ENCODE assay signal across 1 cellular context in the genomic region with DNA sequence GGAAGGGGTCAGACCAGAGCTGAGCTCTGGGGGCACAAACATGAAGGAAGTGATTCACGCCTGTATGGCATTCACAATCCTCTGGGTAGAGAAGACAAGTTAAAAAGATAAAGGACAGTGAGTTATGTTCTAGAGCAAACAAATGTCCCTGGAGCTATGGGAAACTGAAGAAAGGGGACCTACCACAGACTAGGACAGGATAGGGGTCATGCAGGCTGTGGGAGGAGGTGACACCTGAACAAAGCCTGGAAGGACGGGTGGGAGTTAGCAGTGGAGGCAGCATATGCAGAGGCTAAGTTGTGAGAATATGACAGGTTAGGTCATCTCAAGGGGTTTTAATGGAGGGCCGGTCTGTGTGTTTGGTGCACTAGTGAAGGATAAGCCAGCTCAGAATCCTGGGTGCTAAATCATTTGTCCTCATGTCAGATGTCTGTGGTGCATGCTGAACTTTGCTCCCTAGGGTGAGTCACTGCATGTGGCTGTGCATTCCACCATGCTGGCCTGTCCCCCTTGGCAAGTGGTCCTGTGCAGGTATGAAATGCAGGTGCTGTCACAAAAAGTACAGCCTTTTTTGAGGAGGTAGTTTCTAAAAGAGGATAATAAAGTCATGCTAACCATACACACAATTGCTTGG.
A peak's percentile ranks its signal among the peaks of the same experiment; 100 is the strongest.
TF ChIP-seq lines count a peak whose summit lies in the region.

No MANE protein-coding gene starts in this region.

TF ChIP-seq in HepG2, 621 proteins besides CTCF, POLR2A, EP300 and RAD21 (continued from another document and continues in another):
- TF ChIP-seq, protein P1, sequence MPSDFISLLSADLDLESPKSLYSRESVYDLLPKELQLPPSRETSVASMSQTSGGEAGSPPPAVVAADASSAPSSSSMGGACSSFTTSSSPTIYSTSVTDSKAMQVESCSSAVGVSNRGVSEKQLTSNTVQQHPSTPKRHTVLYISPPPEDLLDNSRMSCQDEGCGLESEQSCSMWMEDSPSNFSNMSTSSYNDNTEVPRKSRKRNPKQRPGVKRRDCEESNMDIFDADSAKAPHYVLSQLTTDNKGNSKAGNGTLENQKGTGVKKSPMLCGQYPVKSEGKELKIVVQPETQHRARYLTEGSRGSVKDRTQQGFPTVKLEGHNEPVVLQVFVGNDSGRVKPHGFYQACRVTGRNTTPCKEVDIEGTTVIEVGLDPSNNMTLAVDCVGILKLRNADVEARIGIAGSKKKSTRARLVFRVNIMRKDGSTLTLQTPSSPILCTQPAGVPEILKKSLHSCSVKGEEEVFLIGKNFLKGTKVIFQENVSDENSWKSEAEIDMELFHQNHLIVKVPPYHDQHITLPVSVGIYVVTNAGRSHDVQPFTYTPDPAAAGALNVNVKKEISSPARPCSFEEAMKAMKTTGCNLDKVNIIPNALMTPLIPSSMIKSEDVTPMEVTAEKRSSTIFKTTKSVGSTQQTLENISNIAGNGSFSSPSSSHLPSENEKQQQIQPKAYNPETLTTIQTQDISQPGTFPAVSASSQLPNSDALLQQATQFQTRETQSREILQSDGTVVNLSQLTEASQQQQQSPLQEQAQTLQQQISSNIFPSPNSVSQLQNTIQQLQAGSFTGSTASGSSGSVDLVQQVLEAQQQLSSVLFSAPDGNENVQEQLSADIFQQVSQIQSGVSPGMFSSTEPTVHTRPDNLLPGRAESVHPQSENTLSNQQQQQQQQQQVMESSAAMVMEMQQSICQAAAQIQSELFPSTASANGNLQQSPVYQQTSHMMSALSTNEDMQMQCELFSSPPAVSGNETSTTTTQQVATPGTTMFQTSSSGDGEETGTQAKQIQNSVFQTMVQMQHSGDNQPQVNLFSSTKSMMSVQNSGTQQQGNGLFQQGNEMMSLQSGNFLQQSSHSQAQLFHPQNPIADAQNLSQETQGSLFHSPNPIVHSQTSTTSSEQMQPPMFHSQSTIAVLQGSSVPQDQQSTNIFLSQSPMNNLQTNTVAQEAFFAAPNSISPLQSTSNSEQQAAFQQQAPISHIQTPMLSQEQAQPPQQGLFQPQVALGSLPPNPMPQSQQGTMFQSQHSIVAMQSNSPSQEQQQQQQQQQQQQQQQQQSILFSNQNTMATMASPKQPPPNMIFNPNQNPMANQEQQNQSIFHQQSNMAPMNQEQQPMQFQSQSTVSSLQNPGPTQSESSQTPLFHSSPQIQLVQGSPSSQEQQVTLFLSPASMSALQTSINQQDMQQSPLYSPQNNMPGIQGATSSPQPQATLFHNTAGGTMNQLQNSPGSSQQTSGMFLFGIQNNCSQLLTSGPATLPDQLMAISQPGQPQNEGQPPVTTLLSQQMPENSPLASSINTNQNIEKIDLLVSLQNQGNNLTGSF (CRISPR knock-in tag; IDR thresholded peaks at IDR 0.05) = no peak
- TF ChIP-seq RXRB (CRISPR knock-in tag; IDR thresholded peaks at IDR 0.05; ENCODE audit: borderline replicate concordance) (0 out of 2 replicates have a peak, but pooled peaks have one; percentile 21), TEAD3 (CRISPR knock-in tag; optimal IDR thresholded peaks at IDR 0.05; ENCODE audit: borderline replicate concordance) (peak; percentile 87), HNF4A (CRISPR knock-in tag; IDR thresholded peaks at IDR 0.05) (peak; percentile 84), ZSCAN29 (CRISPR knock-in tag; conservative IDR thresholded peaks at IDR 0.05) (no peak), JUND (CRISPR knock-in tag; IDR thresholded peaks at IDR 0.05) (peak; percentile 93), ZNF451 (CRISPR knock-in tag; IDR thresholded peaks at IDR 0.05) (no peak), KDM3A (CRISPR knock-in tag; IDR thresholded peaks at IDR 0.05; ENCODE audit: low read depth) (no peak), PAF1 (CRISPR knock-in tag; IDR thresholded peaks at IDR 0.05) (no peak), ASH2L (IDR thresholded peaks at IDR 0.05; ENCODE audit: insufficient read length, low read depth, low read length) (peak; percentile 29), SAP130 (CRISPR knock-in tag; IDR thresholded peaks at IDR 0.05; ENCODE audit: low read depth) (0 out of 2 replicates have a peak, but pooled peaks have one; percentile 19), MEF2D (CRISPR knock-in tag; IDR thresholded peaks at IDR 0.05) (no peak), PCBP1 (IDR thresholded peaks at IDR 0.05; ENCODE audit: borderline replicate concordance, low read depth, low read length) (no peak), NCOA1 (CRISPR knock-in tag; IDR thresholded peaks at IDR 0.05) (no peak), ZFP1 (CRISPR knock-in tag; IDR thresholded peaks at IDR 0.05) (no peak), JUNB (CRISPR knock-in tag; IDR thresholded peaks at IDR 0.05; ENCODE audit: borderline replicate concordance) (peak; percentile 62; the same call in 1 of the 2 replicates), ZNF160 (CRISPR knock-in tag; IDR thresholded peaks at IDR 0.05) (no peak), HDAC2 (CRISPR knock-in tag; IDR thresholded peaks at IDR 0.05) (0 out of 2 replicates have a peak, but pooled peaks have one; percentile 21), HNF4G (IDR thresholded peaks at IDR 0.05; ENCODE audit: borderline replicate concordance, low read depth, low read length) (peak; percentile 43), HNF4G (CRISPR knock-in tag; IDR thresholded peaks at IDR 0.05; ENCODE audit: borderline replicate concordance, low read depth) (peak; percentile 24; the same call in 1 of the 2 replicates), SIN3A (IDR thresholded peaks at IDR 0.05; ENCODE audit: borderline replicate concordance, low read depth, low read length) (no peak), ZNF788 (CRISPR knock-in tag; IDR thresholded peaks at IDR 0.05; ENCODE audit: borderline replicate concordance) (no peak), JUN (CRISPR knock-in tag; IDR thresholded peaks at IDR 0.05) (peak; percentile 59; the same call in 1 of the 2 replicates), ZNF251 (CRISPR knock-in tag; IDR thresholded peaks at IDR 0.05) (no peak), FOSL1 (CRISPR knock-in tag; IDR thresholded peaks at IDR 0.05; ENCODE audit: borderline replicate concordance) (peak; percentile 80; the same call in 1 of the 2 replicates), SPEN (CRISPR knock-in tag; IDR thresholded peaks at IDR 0.05; ENCODE audit: low read depth) (no peak), REL (CRISPR knock-in tag; conservative IDR thresholded peaks at IDR 0.05) (no peak), ZSCAN12 (CRISPR knock-in tag; IDR thresholded peaks at IDR 0.05) (no peak), MAFK (conservative IDR thresholded peaks at IDR 0.05 in 1 of 2, IDR thresholded peaks at IDR 0.05 in 1 of 2; ENCODE audit: low read length in 2 of 2) (no peak), RELA (CRISPR knock-in tag; IDR thresholded peaks at IDR 0.05) (no peak), RARA (CRISPR knock-in tag; IDR thresholded peaks at IDR 0.05) (no peak), WIZ (CRISPR knock-in tag; IDR thresholded peaks at IDR 0.05) (no peak), RNF2 (conservative IDR thresholded peaks at IDR 0.05; ENCODE audit: low read depth) (no peak), ZNF468 (CRISPR knock-in tag; IDR thresholded peaks at IDR 0.05) (no peak), FOSL2 (CRISPR knock-in tag; IDR thresholded peaks at IDR 0.05) (peak; percentile 98), ZNF331 (CRISPR knock-in tag; IDR thresholded peaks at IDR 0.05) (peak; percentile 17; the same call in 1 of the 2 replicates)
- TF ChIP-seq, protein P2, sequence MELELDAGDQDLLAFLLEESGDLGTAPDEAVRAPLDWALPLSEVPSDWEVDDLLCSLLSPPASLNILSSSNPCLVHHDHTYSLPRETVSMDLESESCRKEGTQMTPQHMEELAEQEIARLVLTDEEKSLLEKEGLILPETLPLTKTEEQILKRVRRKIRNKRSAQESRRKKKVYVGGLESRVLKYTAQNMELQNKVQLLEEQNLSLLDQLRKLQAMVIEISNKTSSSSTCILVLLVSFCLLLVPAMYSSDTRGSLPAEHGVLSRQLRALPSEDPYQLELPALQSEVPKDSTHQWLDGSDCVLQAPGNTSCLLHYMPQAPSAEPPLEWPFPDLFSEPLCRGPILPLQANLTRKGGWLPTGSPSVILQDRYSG (CRISPR knock-in tag; IDR thresholded peaks at IDR 0.05) = no peak
- TF ChIP-seq, protein P3, sequence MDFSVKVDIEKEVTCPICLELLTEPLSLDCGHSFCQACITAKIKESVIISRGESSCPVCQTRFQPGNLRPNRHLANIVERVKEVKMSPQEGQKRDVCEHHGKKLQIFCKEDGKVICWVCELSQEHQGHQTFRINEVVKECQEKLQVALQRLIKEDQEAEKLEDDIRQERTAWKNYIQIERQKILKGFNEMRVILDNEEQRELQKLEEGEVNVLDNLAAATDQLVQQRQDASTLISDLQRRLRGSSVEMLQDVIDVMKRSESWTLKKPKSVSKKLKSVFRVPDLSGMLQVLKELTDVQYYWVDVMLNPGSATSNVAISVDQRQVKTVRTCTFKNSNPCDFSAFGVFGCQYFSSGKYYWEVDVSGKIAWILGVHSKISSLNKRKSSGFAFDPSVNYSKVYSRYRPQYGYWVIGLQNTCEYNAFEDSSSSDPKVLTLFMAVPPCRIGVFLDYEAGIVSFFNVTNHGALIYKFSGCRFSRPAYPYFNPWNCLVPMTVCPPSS (IDR thresholded peaks at IDR 0.05) = no peak
- TF ChIP-seq, protein P4, sequence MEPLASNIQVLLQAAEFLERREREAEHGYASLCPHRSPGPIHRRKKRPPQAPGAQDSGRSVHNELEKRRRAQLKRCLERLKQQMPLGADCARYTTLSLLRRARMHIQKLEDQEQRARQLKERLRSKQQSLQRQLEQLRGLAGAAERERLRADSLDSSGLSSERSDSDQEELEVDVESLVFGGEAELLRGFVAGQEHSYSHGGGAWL (CRISPR knock-in tag; IDR thresholded peaks at IDR 0.05) = no peak
- TF ChIP-seq, protein P5, sequence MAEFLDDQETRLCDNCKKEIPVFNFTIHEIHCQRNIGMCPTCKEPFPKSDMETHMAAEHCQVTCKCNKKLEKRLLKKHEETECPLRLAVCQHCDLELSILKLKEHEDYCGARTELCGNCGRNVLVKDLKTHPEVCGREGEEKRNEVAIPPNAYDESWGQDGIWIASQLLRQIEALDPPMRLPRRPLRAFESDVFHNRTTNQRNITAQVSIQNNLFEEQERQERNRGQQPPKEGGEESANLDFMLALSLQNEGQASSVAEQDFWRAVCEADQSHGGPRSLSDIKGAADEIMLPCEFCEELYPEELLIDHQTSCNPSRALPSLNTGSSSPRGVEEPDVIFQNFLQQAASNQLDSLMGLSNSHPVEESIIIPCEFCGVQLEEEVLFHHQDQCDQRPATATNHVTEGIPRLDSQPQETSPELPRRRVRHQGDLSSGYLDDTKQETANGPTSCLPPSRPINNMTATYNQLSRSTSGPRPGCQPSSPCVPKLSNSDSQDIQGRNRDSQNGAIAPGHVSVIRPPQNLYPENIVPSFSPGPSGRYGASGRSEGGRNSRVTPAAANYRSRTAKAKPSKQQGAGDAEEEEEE (CRISPR knock-in tag; IDR thresholded peaks at IDR 0.05; ENCODE audit: borderline replicate concordance) = no peak
- TF ChIP-seq, protein P6, sequence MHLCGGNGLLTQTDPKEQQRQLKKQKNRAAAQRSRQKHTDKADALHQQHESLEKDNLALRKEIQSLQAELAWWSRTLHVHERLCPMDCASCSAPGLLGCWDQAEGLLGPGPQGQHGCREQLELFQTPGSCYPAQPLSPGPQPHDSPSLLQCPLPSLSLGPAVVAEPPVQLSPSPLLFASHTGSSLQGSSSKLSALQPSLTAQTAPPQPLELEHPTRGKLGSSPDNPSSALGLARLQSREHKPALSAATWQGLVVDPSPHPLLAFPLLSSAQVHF (CRISPR knock-in tag; IDR thresholded peaks at IDR 0.05) = no peak
- TF ChIP-seq, protein P7, sequence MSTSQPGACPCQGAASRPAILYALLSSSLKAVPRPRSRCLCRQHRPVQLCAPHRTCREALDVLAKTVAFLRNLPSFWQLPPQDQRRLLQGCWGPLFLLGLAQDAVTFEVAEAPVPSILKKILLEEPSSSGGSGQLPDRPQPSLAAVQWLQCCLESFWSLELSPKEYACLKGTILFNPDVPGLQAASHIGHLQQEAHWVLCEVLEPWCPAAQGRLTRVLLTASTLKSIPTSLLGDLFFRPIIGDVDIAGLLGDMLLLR (CRISPR knock-in tag; IDR thresholded peaks at IDR 0.05) = no peak
- TF ChIP-seq, protein P8, sequence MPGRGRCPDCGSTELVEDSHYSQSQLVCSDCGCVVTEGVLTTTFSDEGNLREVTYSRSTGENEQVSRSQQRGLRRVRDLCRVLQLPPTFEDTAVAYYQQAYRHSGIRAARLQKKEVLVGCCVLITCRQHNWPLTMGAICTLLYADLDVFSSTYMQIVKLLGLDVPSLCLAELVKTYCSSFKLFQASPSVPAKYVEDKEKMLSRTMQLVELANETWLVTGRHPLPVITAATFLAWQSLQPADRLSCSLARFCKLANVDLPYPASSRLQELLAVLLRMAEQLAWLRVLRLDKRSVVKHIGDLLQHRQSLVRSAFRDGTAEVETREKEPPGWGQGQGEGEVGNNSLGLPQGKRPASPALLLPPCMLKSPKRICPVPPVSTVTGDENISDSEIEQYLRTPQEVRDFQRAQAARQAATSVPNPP (CRISPR knock-in tag; IDR thresholded peaks at IDR 0.05) = no peak
- TF ChIP-seq, protein P9, sequence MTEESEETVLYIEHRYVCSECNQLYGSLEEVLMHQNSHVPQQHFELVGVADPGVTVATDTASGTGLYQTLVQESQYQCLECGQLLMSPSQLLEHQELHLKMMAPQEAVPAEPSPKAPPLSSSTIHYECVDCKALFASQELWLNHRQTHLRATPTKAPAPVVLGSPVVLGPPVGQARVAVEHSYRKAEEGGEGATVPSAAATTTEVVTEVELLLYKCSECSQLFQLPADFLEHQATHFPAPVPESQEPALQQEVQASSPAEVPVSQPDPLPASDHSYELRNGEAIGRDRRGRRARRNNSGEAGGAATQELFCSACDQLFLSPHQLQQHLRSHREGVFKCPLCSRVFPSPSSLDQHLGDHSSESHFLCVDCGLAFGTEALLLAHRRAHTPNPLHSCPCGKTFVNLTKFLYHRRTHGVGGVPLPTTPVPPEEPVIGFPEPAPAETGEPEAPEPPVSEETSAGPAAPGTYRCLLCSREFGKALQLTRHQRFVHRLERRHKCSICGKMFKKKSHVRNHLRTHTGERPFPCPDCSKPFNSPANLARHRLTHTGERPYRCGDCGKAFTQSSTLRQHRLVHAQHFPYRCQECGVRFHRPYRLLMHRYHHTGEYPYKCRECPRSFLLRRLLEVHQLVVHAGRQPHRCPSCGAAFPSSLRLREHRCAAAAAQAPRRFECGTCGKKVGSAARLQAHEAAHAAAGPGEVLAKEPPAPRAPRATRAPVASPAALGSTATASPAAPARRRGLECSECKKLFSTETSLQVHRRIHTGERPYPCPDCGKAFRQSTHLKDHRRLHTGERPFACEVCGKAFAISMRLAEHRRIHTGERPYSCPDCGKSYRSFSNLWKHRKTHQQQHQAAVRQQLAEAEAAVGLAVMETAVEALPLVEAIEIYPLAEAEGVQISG (CRISPR knock-in tag; IDR thresholded peaks at IDR 0.05) = no peak
